Comparison of ENCODE assay signal across 9 cellular contexts in the genomic region with DNA sequence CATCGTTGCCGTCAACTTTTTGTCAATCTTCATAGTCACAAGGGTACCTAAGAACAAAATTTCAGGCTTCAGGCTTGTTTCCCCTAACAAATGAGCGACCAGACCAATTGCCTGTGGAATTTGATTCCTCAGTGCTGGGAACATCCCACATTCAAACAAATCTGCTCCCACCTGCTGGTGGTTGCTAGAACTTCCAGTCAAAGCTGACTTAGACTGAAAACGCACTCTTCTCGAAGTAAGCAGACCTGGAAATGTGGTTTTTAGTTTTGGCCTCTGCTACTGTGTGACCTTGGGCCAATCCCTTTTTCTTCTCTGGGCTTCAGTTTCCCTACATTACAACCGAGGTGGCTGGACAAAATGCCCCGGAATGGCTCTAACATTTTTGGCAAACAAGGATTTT. TPM values are rescaled to one million over a fixed set of nuclear protein-coding genes. Genes with fewer than 3 reads are reported as not detected.
A peak's percentile ranks its signal among the peaks of the same experiment; 100 is the strongest.
DNase-seq lines count a peak whose midpoint lies in the region; ATAC-seq and TF ChIP-seq lines count a peak whose summit lies in the region.
"Had no signal": no experiment of that assay in that cellular context is flagged by ENCODE, and none has a peak within 500 bp of the region (broad histone marks: within the 10 kb centered on the region; RNA-seq: fewer than 3 reads in every experiment).

No MANE protein-coding gene starts in this region.

- no peak overlapping the region for H3K9ac ChIP-seq in mammary epithelial cell (ENCODE audit: insufficient read depth, low read length)

- no peak overlapping the region for H3K27ac Mint-ChIP-seq in mesothelial cell of epicardium

- ATAC-seq in GM21529 (IDR thresholded peaks at IDR 0.05; ENCODE audit: unreplicated experiment), result peak; percentile 49

- H4K20me1 ChIP-seq in mammary epithelial cell (ENCODE audit: insufficient read depth, low read length), result no peaks in the 10 kb centered on the region

- intact Hi-C loops in mammary epithelial cell (cut with micrococcal nuclease), result loop anchor here (1.0 to 2.0 kb wide), 4 partner anchors 883 to 1485 kb away; no protein-coding TSS in a partner anchor

- no peaks in the 10 kb centered on the region for H3K36me3 Mint-ChIP-seq in mesothelial cell of epicardium

- DNase-seq in D341Med (ENCODE audit: low spot score), result peak; percentile 43
- peak; percentile 30 for DNase-seq in NCI-H345 treated with DMSO at 0.1 percent for 48 hours (lab: John Stamatoyannopoulos, UW; ENCODE audit: unreplicated experiment)
- peak; percentile 23 for DNase-seq in mammary epithelial cell
- no peak for DNase-seq in mesothelial cell of epicardium (ENCODE audit: low spot score in 2 of 2, unreplicated experiment in 2 of 2)
- DNase-seq in KG1 (lab: John Stamatoyannopoulos, UW), result no peak
- DNase-seq in stimulated activated CD8-positive, alpha-beta memory T cell treated with anti-CD3 and anti-CD28 coated beads, Interleukin-4, amount 100 ng/mL, for 48 hours, result no peak
- DNase-seq in T-helper 9 cell, result no peak

- no peaks in the 10 kb centered on the region for H3K36me3 ChIP-seq in mammary epithelial cell (ENCODE audit: insufficient read depth, low read length)

- in situ Hi-C loops in mammary epithelial cell (cut with MboI; ENCODE audit: low sequenced_read_pairs in 2 of 2), result loop anchor here (10.0 to 25.0 kb wide), 3 partner anchors 176 to 899 kb away; partner anchors contain the start of gene CNGA2 (in 1 of the 2)

- H3K27me3 Mint-ChIP-seq in mesothelial cell of epicardium (ENCODE audit: low read depth), result peaks cover 40% of the 10 kb centered on the region

- H2AFZ ChIP-seq in mammary epithelial cell (ENCODE audit: low read depth, low read length), result no peak overlapping the region

- TF ChIP-seq CTCF in mammary epithelial cell (conservative IDR thresholded peaks at IDR 0.05 in 1 of 2, IDR thresholded peaks at IDR 0.05 in 1 of 2; ENCODE audit: extremely low read depth in 1 of 2, insufficient read depth in 1 of 2, low read depth in 1 of 2, low read length in 2 of 2), result peak; percentile 60 to 66
- peak; percentile 74 for TF ChIP-seq CTCF in mesothelial cell of epicardium (IDR thresholded peaks at IDR 0.05; ENCODE audit: unreplicated experiment)

- no peak overlapping the region for H3K4me2 ChIP-seq in mammary epithelial cell (ENCODE audit: insufficient read depth, low read depth, low read length)

- no peaks in the 10 kb centered on the region for H3K79me2 ChIP-seq in mammary epithelial cell (ENCODE audit: insufficient read depth, low read length)

- 3% methylated on average over 7 of the region's 7 CpGs for WGBS in mammary epithelial cell (ENCODE audit: low coverage, missing lambda C conversion rate)

- H3K27ac ChIP-seq in mammary epithelial cell (ENCODE audit: insufficient read depth, low read depth, low read length), result no peak overlapping the region

- dilution Hi-C loops in mammary epithelial cell (cut with HindIII; ENCODE audit: low sequenced_read_pairs), result loop anchor here (25.0 kb wide), 1 partner anchor 899 kb away; the partner anchor contains the start of gene CNGA2

- H3K9me3 Mint-ChIP-seq in mesothelial cell of epicardium, result peaks cover 27% of the 10 kb centered on the region

- H3K9me3 ChIP-seq in mammary epithelial cell (replicated peaks; ENCODE audit: insufficient read depth, low read length), result no peaks in the 10 kb centered on the region

- H3K4me1 ChIP-seq in mammary epithelial cell (ENCODE audit: insufficient read depth, low read length), result no peaks in the 10 kb centered on the region

- no peak overlapping the region for H3K4me3 ChIP-seq in mammary epithelial cell (replicated peaks in 1 of 3; ENCODE audit: insufficient read depth in 1 of 3, low read depth in 2 of 3, low read length in 3 of 3)
- H3K4me3 ChIP-seq: lung had no signal

- CTCF ChIA-PET in mammary epithelial cell (lab: Charles Lee; ENCODE audit: low non-redundant PET), result interaction anchor here (0.6 to 0.7 kb wide), 2 partner anchors 883 to 919 kb away, joined by 3 read pairs; no protein-coding TSS in a partner anchor

- BruUV-seq in mammary epithelial cell (replicated peaks; lab: Mats Ljungman, UMichigan), result no TSS peak

- peaks cover 8% of the 10 kb centered on the region for H3K27me3 ChIP-seq in mammary epithelial cell (ENCODE audit: insufficient read depth, low read length)

- peaks cover 6% of the 10 kb centered on the region for H3K4me1 Mint-ChIP-seq in mesothelial cell of epicardium

- no peak overlapping the region for H3K4me3 Mint-ChIP-seq in mesothelial cell of epicardium

RNA-seq across cellular contexts. Expression of gene GABRQ, which starts 1.8 kb away (rescaled TPM):
- total RNA-seq in mammary epithelial cell (not detected), mesothelial cell of epicardium (3.4 to 3.8 TPM (median 3.6 TPM) in 3 replicates)
- 0.01 TPM for polyA plus RNA-seq in mammary epithelial cell
- not detected for polyA minus RNA-seq in mammary epithelial cell
- polyA plus RNA-seq: lung had no signal

Comparison
In these comparisons a context has a peak if more than half of its experiments do, and no peak if none do; other contexts are left out.
1. DNase-seq: peak in D341Med (single experiment), NCI-H345 treated with DMSO at 0.1 percent for 48 hours (single experiment) and mammary epithelial cell (single experiment); none in mesothelial cell of epicardium (0 of 2), KG1 (single experiment), stimulated activated CD8-positive, alpha-beta memory T cell treated with anti-CD3 and anti-CD28 coated beads, Interleukin-4, amount 100 ng/mL, for 48 hours (single experiment) and T-helper 9 cell (single experiment).